11 cellular contexts compared by ENCODE assay signal in genomic region chr4:47838445-47838844, GRCh38. TPM values are rescaled to one million over a fixed set of nuclear protein-coding genes. Genes with fewer than 3 reads are reported as not detected.
DNase-seq lines count a peak whose midpoint lies in the region; ATAC-seq and TF ChIP-seq lines count a peak whose summit lies in the region.
"Had no signal": no experiment of that assay in that cellular context is flagged by ENCODE, and none has a peak within 500 bp of the region (broad histone marks: within the 10 kb centered on the region; RNA-seq: fewer than 3 reads in every experiment).

No MANE protein-coding gene starts in this region.

- peak overlapping the region; percentile 90 for H3K4me2 ChIP-seq in smooth muscle cell

- intact Hi-C loops in Right ventricle myocardium superior (cut with DNase I), result no loop called here

- H3K4me3 ChIP-seq in cardiac muscle cell (peak overlapping the region; percentile 82), epithelial cell of esophagus (ENCODE audit: low read length) (no peak overlapping the region), smooth muscle cell (no peak overlapping the region)

- H3K79me2 ChIP-seq in smooth muscle cell (ENCODE audit: low read depth), result no peaks in the 10 kb centered on the region

- WGBS in smooth muscle cell (ENCODE audit: low lambda C conversion rate), result 37% methylated on average over 4 of the region's 4 CpGs

- TF ChIP-seq CTCF in cardiac muscle cell (IDR thresholded peaks at IDR 0.05; ENCODE audit: low read depth, low read length) (peak; percentile 5), epithelial cell of esophagus (IDR thresholded peaks at IDR 0.05; ENCODE audit: insufficient read depth, low read depth, low read length, missing control alignments) (peak; percentile 21), smooth muscle cell (IDR thresholded peaks at IDR 0.05; ENCODE audit: borderline replicate concordance, insufficient read depth, poor library complexity, severe bottlenecking) (no peak)

- peak overlapping the region; percentile 92 for H3K27ac ChIP-seq in cardiac muscle cell
- H3K27ac ChIP-seq in smooth muscle cell (ENCODE audit: low read depth), result no peak overlapping the region
- H3K27ac ChIP-seq: BLaER1 had no signal

- DNase-seq in cardiac muscle cell (ENCODE audit: low read depth in 1 of 2, low spot score in 1 of 2) (peak in 1 of 2 donors; percentile 36), Right ventricle myocardium superior (no peak), KBM-7 (peak; percentile 32), epithelial cell of esophagus (ENCODE audit: low read depth) (peak; percentile 17), smooth muscle cell (lab: John Stamatoyannopoulos, UW; ENCODE audit: unreplicated experiment) (no peak), DMS79 (lab: John Stamatoyannopoulos, UW) (no peak), NCI-H1930 (lab: John Stamatoyannopoulos, UW) (no peak)
- DNase-seq: SHP77 treated with DMSO at 0.1 percent for 48 hours had no signal

- ATAC-seq in Right ventricle myocardium superior (ENCODE audit: poor library complexity), result no peak
- ATAC-seq in GM21576 (IDR thresholded peaks at IDR 0.05; ENCODE audit: unreplicated experiment), result no peak

- H2AFZ ChIP-seq in smooth muscle cell (ENCODE audit: low read depth), result no peak overlapping the region

- H4K20me1 ChIP-seq in smooth muscle cell (ENCODE audit: low read depth), result peaks cover 13% of the 10 kb centered on the region

- H3K9ac ChIP-seq in smooth muscle cell (ENCODE audit: low read depth), result no peak overlapping the region
- H3K9ac ChIP-seq: BLaER1 had no signal

- peaks cover 31% of the 10 kb centered on the region for H3K4me1 ChIP-seq in cardiac muscle cell (ENCODE audit: low read depth)
- peaks cover 14% of the 10 kb centered on the region for H3K4me1 ChIP-seq in smooth muscle cell (ENCODE audit: low read depth)

- in situ Hi-C loops in KBM-7 (cut with MboI; ENCODE audit: low pct_unique_long_range_greater_than_20kb, low sequenced_read_pairs), result loop anchor here (10.0 kb wide), 1 partner anchor 134 kb away; no protein-coding TSS in a partner anchor

- no peaks in the 10 kb centered on the region for H3K27me3 ChIP-seq in cardiac muscle cell
- H3K27me3 ChIP-seq in smooth muscle cell (ENCODE audit: low read depth), result peaks cover 36% of the 10 kb centered on the region

- H3K36me3 ChIP-seq in cardiac muscle cell (no peaks in the 10 kb centered on the region), smooth muscle cell (ENCODE audit: low read depth) (no peaks in the 10 kb centered on the region)
- H3K36me3 ChIP-seq: HAP-1 had no signal

- H3F3A ChIP-seq in smooth muscle cell (ENCODE audit: low read depth), result no peaks in the 10 kb centered on the region

- H3K9me3 ChIP-seq in cardiac muscle cell (ENCODE audit: low read depth), result no peaks in the 10 kb centered on the region
- H3K9me3 ChIP-seq in smooth muscle cell (replicated peaks; ENCODE audit: low read depth), result no peaks in the 10 kb centered on the region
- H3K9me3 ChIP-seq: BLaER1, HAP-1 had no signal

RNA-seq across cellular contexts. Expression of gene CORIN, which starts 0.6 kb away (rescaled TPM):
- 118 and 169 TPM in 2 replicates for total RNA-seq in cardiac muscle cell
- polyA plus RNA-seq in cardiac muscle cell, result 110 and 168 TPM in 2 replicates
- 65.0 TPM for total RNA-seq in Right ventricle myocardium superior
- total RNA-seq in smooth muscle cell, result 1.8 and 3.5 TPM in 2 replicates
- polyA plus RNA-seq in smooth muscle cell, result 0.27 and 1.9 TPM in 2 replicates

Comparison
In these comparisons a context has a peak if more than half of its experiments do, and no peak if none do; other contexts are left out.
1. DNase-seq: peak in KBM-7 (single experiment) and epithelial cell of esophagus (single experiment); none in Right ventricle myocardium superior (single experiment), smooth muscle cell (single experiment), DMS79 (single experiment) and NCI-H1930 (0 of 2).
2. RNA of gene CORIN, which starts 0.6 kb away (total RNA-seq): 118 to 169 TPM in cardiac muscle cell and 65.0 TPM in Right ventricle myocardium superior (single experiment); 1.8 to 3.5 TPM in smooth muscle cell; every median in the first group is over 10 times any median in the second.